In the genomic region with DNA sequence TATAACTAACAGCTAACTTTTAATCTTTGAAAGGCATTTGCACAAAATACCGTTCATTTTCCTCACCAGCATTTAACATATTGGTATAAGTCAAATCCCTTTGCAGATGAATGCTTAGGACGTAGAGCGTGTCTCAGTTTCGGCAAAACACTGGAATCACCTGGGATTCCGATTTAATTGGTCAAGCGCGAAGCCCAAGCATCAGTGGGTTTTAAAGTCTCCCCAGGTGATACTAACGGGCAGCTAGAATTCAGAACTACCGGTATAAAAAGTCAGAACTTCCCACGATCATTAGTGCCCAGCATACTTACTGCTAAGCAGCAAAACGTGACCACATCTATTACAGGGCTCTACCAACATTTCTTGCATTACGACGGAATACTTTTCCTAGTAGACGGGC, we compare ENCODE assay signal across 26 cellular contexts. TPM values are rescaled to one million over a fixed set of nuclear protein-coding genes. Genes with fewer than 3 reads are reported as not detected.
"Had no signal": no experiment of that assay in that cellular context is flagged by ENCODE, and none has a peak within 500 bp of the region (broad histone marks: within the 10 kb centered on the region; RNA-seq: fewer than 3 reads in every experiment).

No MANE protein-coding gene starts in this region.

- H3K27me3 ChIP-seq: uterus had no signal

- H3K4me3 Mint-ChIP-seq: natural killer cell; stimulated activated effector memory CD8-positive, alpha-beta T cell treated with anti-CD3 and anti-CD28 coated beads, Interleukin-12 subunit alpha, Interleukin-12 subunit beta, amount 100 ng/mL, for 72 hours had no signal

- H3K36me3 ChIP-seq: sigmoid colon, thoracic aorta, uterus had no signal

- H3K27me3 Mint-ChIP-seq: activated T-cell treated with anti-CD3 and anti-CD28 coated beads, Interleukin-2, amount 50 U/mL, for 24 hours; stimulated activated naive CD8-positive, alpha-beta T cell treated with anti-CD3 and anti-CD28 coated beads, Interleukin-15, Interleukin-2, amounts not matched to agents 100 ng/mL and 50 ng/mL, for 24 hours; type B pancreatic cell had no signal

- H3K27ac Mint-ChIP-seq: activated T-cell treated with anti-CD3 and anti-CD28 coated beads, Interleukin-2, amount 50 U/mL, for 24 hours; natural killer cell; stimulated activated effector memory CD8-positive, alpha-beta T cell treated with anti-CD3 and anti-CD28 coated beads, Interleukin-12 subunit alpha, Interleukin-12 subunit beta, amount 100 ng/mL, for 72 hours; stimulated activated naive CD8-positive, alpha-beta T cell treated with anti-CD3 and anti-CD28 coated beads, Interleukin-15, Interleukin-2, amounts not matched to agents 100 ng/mL and 50 ng/mL, for 24 hours; type B pancreatic cell had no signal

- H3K27ac ChIP-seq: dorsolateral prefrontal cortex, sigmoid colon, thoracic aorta, uterus, VCaP had no signal

- H3K9me3 ChIP-seq: sigmoid colon, thoracic aorta, uterus had no signal

- H3K36me3 Mint-ChIP-seq: natural killer cell; stimulated activated effector memory CD8-positive, alpha-beta T cell treated with anti-CD3 and anti-CD28 coated beads, Interleukin-12 subunit alpha, Interleukin-12 subunit beta, amount 100 ng/mL, for 72 hours; type B pancreatic cell had no signal

- H3K9me3 Mint-ChIP-seq: activated T-cell treated with anti-CD3 and anti-CD28 coated beads, Interleukin-2, amount 50 U/mL, for 24 hours; natural killer cell; stimulated activated effector memory CD8-positive, alpha-beta T cell treated with anti-CD3 and anti-CD28 coated beads, Interleukin-12 subunit alpha, Interleukin-12 subunit beta, amount 100 ng/mL, for 72 hours had no signal

- H3K4me3 ChIP-seq: dorsolateral prefrontal cortex, sigmoid colon, thoracic aorta, uterus had no signal

- ATAC-seq: activated naive CD4-positive, alpha-beta T cell treated with anti-CD3 and anti-CD28 coated beads, Interleukin-2, amount 50 U/mL, for 72 hours; left cardiac atrium; natural killer cell; stimulated activated effector memory CD8-positive, alpha-beta T cell treated with anti-CD3 and anti-CD28 coated beads, Interleukin-12 subunit alpha, Interleukin-12 subunit beta, amount 100 ng/mL, for 72 hours had no signal

- DNase-seq: activated CD4-positive, alpha-beta T cell treated with anti-CD3 and anti-CD28 coated beads for 4 hours; activated CD4-positive, alpha-beta T cell treated with anti-CD3 and anti-CD28 coated beads, Interleukin-2, amount 50 U/mL, for 48 hours; activated CD8-positive, alpha-beta memory T cell treated with anti-CD3 and anti-CD28 coated beads, Interleukin-2, amount 50 U/mL, for 48 hours; activated gamma-delta T cell treated with Interleukin-2 at 50 U/mL for 16 hours; activated T-cell treated with anti-CD3 and anti-CD28 coated beads, Interleukin-2, amount 50 U/mL, for 24 hours; dorsolateral prefrontal cortex; effector memory CD4-positive, alpha-beta T cell; left cardiac atrium; natural killer cell; posterior cingulate gyrus; small intestine; stimulated activated CD4-positive, alpha-beta T cell treated with anti-CD3 and anti-CD28 coated beads, Interleukin-4, amount 100 ng/mL, for 24 hours; T-helper 1 cell; uterus had no signal

- FAIRE-seq: bronchial epithelial cell, colon, frontal cortex, islet of Langerhans, small intestine, TTC549 had no signal

RNA-seq across cellular contexts. Expression of a gene that starts 24.6 kb away (rescaled TPM):
- total RNA-seq: frontal cortex, thoracic aorta had no signal
